Comparison of ENCODE assay signal across 28 cellular contexts in the genomic region with DNA sequence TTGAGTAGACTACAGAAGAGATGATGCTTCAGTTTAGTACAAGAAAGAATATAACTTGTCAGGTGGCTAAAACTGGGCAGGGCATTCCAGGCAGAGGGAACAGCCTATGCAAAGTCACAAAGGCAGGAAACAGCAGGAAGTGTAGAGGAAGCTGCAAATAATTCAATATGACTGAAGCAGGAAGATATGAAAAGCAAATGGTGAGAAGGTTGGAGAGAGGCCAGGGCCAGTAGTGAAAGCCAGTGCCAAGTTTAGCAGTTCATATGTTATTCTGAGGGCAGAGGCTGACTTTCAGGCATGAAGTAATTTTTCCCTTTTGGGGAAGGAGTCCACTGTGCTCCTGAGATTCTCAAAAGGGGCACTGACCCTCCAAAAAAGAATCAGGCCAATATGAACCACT. TPM values are rescaled to one million over a fixed set of nuclear protein-coding genes. Genes with fewer than 3 reads are reported as not detected.
DNase-seq lines count a peak whose midpoint lies in the region; ATAC-seq and TF ChIP-seq lines count a peak whose summit lies in the region.
"Had no signal": no experiment of that assay in that cellular context is flagged by ENCODE, and none has a peak within 500 bp of the region (broad histone marks: within the 10 kb centered on the region; RNA-seq: fewer than 3 reads in every experiment).

No MANE protein-coding gene starts in this region.

- H3K9ac ChIP-seq in MM.1S (ENCODE audit: low read length) = no peak overlapping the region
- H3K9ac ChIP-seq: neural progenitor cell, SK-N-SH had no signal

- TF ChIP-seq CTCF in endothelial cell (IDR thresholded peaks at IDR 0.05; ENCODE audit: unreplicated experiment) = no peak
- TF ChIP-seq CTCF in thyroid gland (IDR thresholded peaks at IDR 0.05) = no peak
- TF ChIP-seq CTCF in GM13977 (IDR thresholded peaks at IDR 0.05; ENCODE audit: extremely low read depth, insufficient read depth, missing control alignments) = no peak
- no peak for TF ChIP-seq CTCF in MM.1S (IDR thresholded peaks at IDR 0.05; ENCODE audit: low read length)

- H3K4me3 ChIP-seq in thyroid gland (replicated peaks in 1 of 3) (no peak overlapping the region), MM.1S (ENCODE audit: low read length) (no peak overlapping the region)
- H3K4me3 ChIP-seq: body of pancreas, hepatocyte, left lung, mucosa of descending colon, neural progenitor cell, upper lobe of right lung had no signal

- no peaks in the 10 kb centered on the region for H3K9me3 Mint-ChIP-seq in activated naive CD8-positive, alpha-beta T cell treated with anti-CD3 and anti-CD28 coated beads, Interleukin-2, amount 10 ng/mL, durations not matched to agents 7 days and 5 days
- no peaks in the 10 kb centered on the region for H3K9me3 Mint-ChIP-seq in activated naive CD8-positive, alpha-beta T cell treated with anti-CD3 and anti-CD28 coated beads, Interleukin-2, amount 50 U/mL, for 24 hours
- no peaks in the 10 kb centered on the region for H3K9me3 Mint-ChIP-seq in endothelial cell (ENCODE audit: unreplicated experiment)
- H3K9me3 Mint-ChIP-seq: activated CD4-positive, alpha-beta T cell treated with anti-CD3 and anti-CD28 coated beads, Interleukin-2, amount 10 ng/mL, durations not matched to agents 24 days and 14 days; neural progenitor cell had no signal

- H3K27me3 ChIP-seq in thyroid gland (no peaks in the 10 kb centered on the region), MM.1S (replicated peaks; ENCODE audit: insufficient read depth, low read length) (no peaks in the 10 kb centered on the region)
- H3K27me3 ChIP-seq: BE2C, body of pancreas, foreskin keratinocyte, hepatocyte, left lung, neural progenitor cell, upper lobe of right lung had no signal

- no peak overlapping the region for H2AFZ ChIP-seq in MM.1S (ENCODE audit: low read length)
- H2AFZ ChIP-seq: hepatocyte, neural progenitor cell had no signal

- intact Hi-C loops in thyroid gland (cut with DNase I) = no loop called here

- no peak overlapping the region for H3K4me2 ChIP-seq in MM.1S (ENCODE audit: low read depth, low read length)
- H3K4me2 ChIP-seq: hepatocyte, neural progenitor cell, SK-N-SH had no signal

- in situ Hi-C loops in GM13977 (cut with MboI; ENCODE audit: low pct_unique_long_range_greater_than_20kb, low sequenced_read_pairs, unreplicated experiment) = no loop called here

- H3K36me3 ChIP-seq in thyroid gland (no peaks in the 10 kb centered on the region), MM.1S (replicated peaks; ENCODE audit: insufficient read depth, low read length) (no peaks in the 10 kb centered on the region; the same call in 1 of the 2 replicates)
- H3K36me3 ChIP-seq: BE2C had no signal

- peak overlapping the region; percentile 73 to 90 (median 89) for H3K27ac ChIP-seq in thyroid gland
- H3K27ac ChIP-seq in MM.1S (ENCODE audit: low read length) = no peak overlapping the region
- H3K27ac ChIP-seq: body of pancreas, foreskin keratinocyte, hepatocyte, left lung, neural progenitor cell, RWPE1, upper lobe of right lung had no signal

- H3F3A ChIP-seq in MM.1S (ENCODE audit: insufficient read depth, low read length) = no peaks in the 10 kb centered on the region

- H3K4me3 Mint-ChIP-seq in activated naive CD8-positive, alpha-beta T cell treated with anti-CD3 and anti-CD28 coated beads, Interleukin-2, amount 10 ng/mL, durations not matched to agents 7 days and 5 days = no peak overlapping the region
- no peak overlapping the region for H3K4me3 Mint-ChIP-seq in activated naive CD8-positive, alpha-beta T cell treated with anti-CD3 and anti-CD28 coated beads, Interleukin-2, amount 50 U/mL, for 24 hours
- H3K4me3 Mint-ChIP-seq in endothelial cell (ENCODE audit: unreplicated experiment) = peak overlapping the region; percentile 1
- H3K4me3 Mint-ChIP-seq: activated CD4-positive, alpha-beta T cell treated with anti-CD3 and anti-CD28 coated beads, Interleukin-2, amount 10 ng/mL, durations not matched to agents 24 days and 14 days; neural progenitor cell had no signal

- peak overlapping the region; percentile 22 for H3K27ac Mint-ChIP-seq in activated naive CD8-positive, alpha-beta T cell treated with anti-CD3 and anti-CD28 coated beads, Interleukin-2, amount 10 ng/mL, durations not matched to agents 7 days and 5 days
- no peak overlapping the region for H3K27ac Mint-ChIP-seq in activated naive CD8-positive, alpha-beta T cell treated with anti-CD3 and anti-CD28 coated beads, Interleukin-2, amount 50 U/mL, for 24 hours
- H3K27ac Mint-ChIP-seq in endothelial cell (ENCODE audit: unreplicated experiment) = no peak overlapping the region
- H3K27ac Mint-ChIP-seq: activated CD4-positive, alpha-beta T cell treated with anti-CD3 and anti-CD28 coated beads, Interleukin-2, amount 10 ng/mL, durations not matched to agents 24 days and 14 days; neural progenitor cell had no signal

- H3K36me3 Mint-ChIP-seq in activated naive CD8-positive, alpha-beta T cell treated with anti-CD3 and anti-CD28 coated beads, Interleukin-2, amount 10 ng/mL, durations not matched to agents 7 days and 5 days = peaks cover 13% of the 10 kb centered on the region
- peaks cover 38% of the 10 kb centered on the region for H3K36me3 Mint-ChIP-seq in activated naive CD8-positive, alpha-beta T cell treated with anti-CD3 and anti-CD28 coated beads, Interleukin-2, amount 50 U/mL, for 24 hours (ENCODE audit: low read depth)
- H3K36me3 Mint-ChIP-seq in endothelial cell (ENCODE audit: low read depth, unreplicated experiment) = peaks cover 17% of the 10 kb centered on the region

- H3K9me3 ChIP-seq in thyroid gland (no peaks in the 10 kb centered on the region), MM.1S (replicated peaks; ENCODE audit: insufficient read depth, low read length) (no peaks in the 10 kb centered on the region)
- H3K9me3 ChIP-seq: BE2C, body of pancreas, left lung, mucosa of descending colon, SK-N-SH, upper lobe of right lung had no signal

- ATAC-seq in activated naive CD8-positive, alpha-beta T cell treated with anti-CD3 and anti-CD28 coated beads, Interleukin-2, amount 10 ng/mL, durations not matched to agents 7 days and 5 days (ENCODE audit: low read depth) = no peak
- ATAC-seq in activated naive CD8-positive, alpha-beta T cell treated with anti-CD3 and anti-CD28 coated beads, Interleukin-2, amount 50 U/mL, for 24 hours = no peak
- ATAC-seq in left lobe of liver = peak; percentile 58
- ATAC-seq: body of pancreas, foreskin keratinocyte, mucosa of descending colon, upper lobe of right lung had no signal

- H3K4me1 Mint-ChIP-seq in activated naive CD8-positive, alpha-beta T cell treated with anti-CD3 and anti-CD28 coated beads, Interleukin-2, amount 10 ng/mL, durations not matched to agents 7 days and 5 days = peaks cover 6% of the 10 kb centered on the region
- no peaks in the 10 kb centered on the region for H3K4me1 Mint-ChIP-seq in activated naive CD8-positive, alpha-beta T cell treated with anti-CD3 and anti-CD28 coated beads, Interleukin-2, amount 50 U/mL, for 24 hours
- peaks cover 8% of the 10 kb centered on the region for H3K4me1 Mint-ChIP-seq in endothelial cell (ENCODE audit: unreplicated experiment)
- H3K4me1 Mint-ChIP-seq: neural progenitor cell had no signal

- H4K20me1 ChIP-seq in MM.1S (ENCODE audit: insufficient read depth, low read length) = no peaks in the 10 kb centered on the region

- H3K9me2 ChIP-seq in MM.1S (replicated peaks; ENCODE audit: insufficient read depth, low read length) = no peaks in the 10 kb centered on the region
- H3K9me2 ChIP-seq: SK-N-SH had no signal

- no peaks in the 10 kb centered on the region for H3K79me2 ChIP-seq in MM.1S (ENCODE audit: low read length)
- H3K79me2 ChIP-seq: hepatocyte had no signal

- no peak for TF ChIP-seq POLR2A in thyroid gland (IDR thresholded peaks at IDR 0.05)

- no peaks in the 10 kb centered on the region for H3K27me3 Mint-ChIP-seq in activated naive CD8-positive, alpha-beta T cell treated with anti-CD3 and anti-CD28 coated beads, Interleukin-2, amount 10 ng/mL, durations not matched to agents 7 days and 5 days
- H3K27me3 Mint-ChIP-seq in activated naive CD8-positive, alpha-beta T cell treated with anti-CD3 and anti-CD28 coated beads, Interleukin-2, amount 50 U/mL, for 24 hours = no peaks in the 10 kb centered on the region
- peaks cover 5% of the 10 kb centered on the region for H3K27me3 Mint-ChIP-seq in endothelial cell (ENCODE audit: unreplicated experiment)
- H3K27me3 Mint-ChIP-seq: activated CD4-positive, alpha-beta T cell treated with anti-CD3 and anti-CD28 coated beads, Interleukin-2, amount 10 ng/mL, durations not matched to agents 24 days and 14 days had no signal

- DNase-seq in activated naive CD8-positive, alpha-beta T cell treated with anti-CD3 and anti-CD28 coated beads, Interleukin-2, amount 10 ng/mL, durations not matched to agents 7 days and 5 days = no peak
- DNase-seq in activated naive CD8-positive, alpha-beta T cell treated with anti-CD3 and anti-CD28 coated beads, Interleukin-2, amount 50 U/mL, for 24 hours = no peak
- DNase-seq in endothelial cell (ENCODE audit: low spot score) (no peak), left lobe of liver (ENCODE audit: low spot score) (no peak), thyroid gland (peak in 1 of 2 donors; percentile 41), GM13977 (ENCODE audit: low spot score) (no peak), MM.1S (no peak), amygdala (lab: John Stamatoyannopoulos, UW) (no peak)
- DNase-seq: activated CD4-positive, alpha-beta T cell treated with anti-CD3 and anti-CD28 coated beads, Interleukin-2, amount 10 ng/mL, durations not matched to agents 24 days and 14 days; activated effector memory CD4-positive, alpha-beta T cell treated with Interleukin-2 at 50 U/mL for 16 hours; BE2C; COR-L47; effector CD4-positive, alpha-beta T cell; erythroblast; foreskin keratinocyte; GF-D8; GOT3; left lung; mucosa of descending colon; NCI-H1417 treated with DMSO at 0.1 percent for 48 hours; NCI-H524 treated with DMSO at 0.1 percent for 48 hours; SK-N-SH; stimulated activated CD8-positive, alpha-beta memory T cell treated with anti-CD3 and anti-CD28 coated beads, Interleukin-4, amount 100 ng/mL, for 48 hours; upper lobe of right lung had no signal

- H3K4me1 ChIP-seq in thyroid gland (peaks cover 31 to 37% of the 10 kb centered on the region in 2 donors), MM.1S (ENCODE audit: low read length) (no peaks in the 10 kb centered on the region)
- H3K4me1 ChIP-seq: BE2C, body of pancreas, foreskin keratinocyte, left lung, neural progenitor cell had no signal

- POLR2A ChIA-PET in activated naive CD8-positive, alpha-beta T cell treated with anti-CD3 and anti-CD28 coated beads, Interleukin-2, amount 10 ng/mL, durations not matched to agents 7 days and 5 days (lab: Charles Lee) = interaction anchor here (0.6 kb wide), 1 partner anchor 596 kb away, joined by 3 read pairs; a partner anchor contains a TSS

RNA-seq across cellular contexts. Expression of a gene that starts 8.0 kb away (rescaled TPM):
- 100 to 1,000 TPM; 529 to 531 TPM for total RNA-seq in activated naive CD8-positive, alpha-beta T cell treated with anti-CD3 and anti-CD28 coated beads, Interleukin-2, amount 10 ng/mL, durations not matched to agents 7 days and 5 days
- total RNA-seq in endothelial cell (ENCODE audit: unreplicated experiment) (741 TPM), left lobe of liver (183 TPM), thyroid gland (100 to 1,000 TPM; 368 to 678 (median 607) TPM)

RNA-seq across cellular contexts. Expression of a gene that starts 16.0 kb away (rescaled TPM):
- 10 to 100 TPM; 90.3 to 98.6 TPM for total RNA-seq in activated naive CD8-positive, alpha-beta T cell treated with anti-CD3 and anti-CD28 coated beads, Interleukin-2, amount 10 ng/mL, durations not matched to agents 7 days and 5 days
- 37.4 TPM for total RNA-seq in endothelial cell (ENCODE audit: unreplicated experiment)
- total RNA-seq in left lobe of liver = 7.7 TPM
- total RNA-seq in thyroid gland = 10 to 100 TPM; 26.4 to 45.9 (median 40.3) TPM
